ENCODE assay signal across 17 cellular contexts in the genomic region with DNA sequence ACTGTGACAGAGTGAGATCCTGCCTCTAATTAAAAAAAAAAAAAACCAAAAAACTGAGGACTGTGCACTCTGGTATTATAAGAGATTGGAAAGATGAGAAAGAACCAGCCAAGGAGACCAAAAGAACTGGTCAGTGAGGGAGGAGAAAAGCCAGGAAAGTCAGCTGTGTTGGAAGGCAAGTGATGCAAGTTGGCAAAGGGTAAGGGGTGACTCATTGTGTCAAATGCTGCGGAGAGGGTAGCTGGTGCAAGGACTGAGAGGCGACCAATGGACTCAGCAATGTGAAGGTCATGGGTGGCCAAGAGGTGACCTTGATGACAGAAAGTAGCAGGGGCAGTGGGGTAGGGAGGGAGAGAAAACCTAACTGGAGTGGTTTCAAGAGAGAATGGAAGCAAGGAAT. TPM values are rescaled to one million over a fixed set of nuclear protein-coding genes. Genes with fewer than 3 reads are reported as not detected.
DNase-seq lines count a peak whose midpoint lies in the region; ATAC-seq, FAIRE-seq and TF ChIP-seq lines count a peak whose summit lies in the region.
"Had no signal": no experiment of that assay in that cellular context is flagged by ENCODE, and none has a peak within 500 bp of the region (broad histone marks: within the 10 kb centered on the region; RNA-seq: fewer than 3 reads in every experiment).

No MANE protein-coding gene starts in this region.

- H2BK5ac ChIP-seq in mesenchymal stem cell (ENCODE audit: low read depth, low read length, poor library complexity, severe bottlenecking) = no peak overlapping the region

- H3K27ac Mint-ChIP-seq in stimulated activated naive B cell treated with anti-CD40 and anti-IgM and Interleukin-4, amounts not matched to agents 10 μg/mL and 1 μg/mL and 100 μg/mL, for 72 hours = no peak overlapping the region
- H3K27ac Mint-ChIP-seq: activated T-helper 2 cell treated with anti-CD3 and anti-CD28 coated beads, Interferon-gamma antibody, Interleukin-2, Interleukin-4, amounts not matched to agents 10 μg/mL and 5 μg/mL and 100 μg/mL, durations not matched to agents 14 hours and 24 hours and 36 hours; naive B cell had no signal

- no peaks in the 10 kb centered on the region for H3K9me3 Mint-ChIP-seq in stimulated activated naive B cell treated with anti-CD40 and anti-IgM and Interleukin-4, amounts not matched to agents 10 μg/mL and 1 μg/mL and 100 μg/mL, for 72 hours
- H3K9me3 Mint-ChIP-seq: activated T-helper 2 cell treated with anti-CD3 and anti-CD28 coated beads, Interferon-gamma antibody, Interleukin-2, Interleukin-4, amounts not matched to agents 10 μg/mL and 5 μg/mL and 100 μg/mL, durations not matched to agents 14 hours and 24 hours and 36 hours had no signal

- no peaks in the 10 kb centered on the region for H3K4me1 Mint-ChIP-seq in stimulated activated naive B cell treated with anti-CD40 and anti-IgM and Interleukin-4, amounts not matched to agents 10 μg/mL and 1 μg/mL and 100 μg/mL, for 72 hours
- H3K4me1 Mint-ChIP-seq: naive B cell had no signal

- no peak overlapping the region for H3K4ac ChIP-seq in mesenchymal stem cell (ENCODE audit: low read depth in 1 of 2, low read length in 2 of 2)

- intact Hi-C loops in esophagus squamous epithelium (cut with DNase I) = no loop called here

- H3K79me1 ChIP-seq in mesenchymal stem cell (replicated peaks; ENCODE audit: low read length, poor library complexity, severe bottlenecking) = no peaks in the 10 kb centered on the region

- no peak overlapping the region for H3K18ac ChIP-seq in mesenchymal stem cell (ENCODE audit: low read depth in 1 of 2, low read length in 2 of 2)

- no peaks in the 10 kb centered on the region for H3K36me3 Mint-ChIP-seq in stimulated activated naive B cell treated with anti-CD40 and anti-IgM and Interleukin-4, amounts not matched to agents 10 μg/mL and 1 μg/mL and 100 μg/mL, for 72 hours
- H3K36me3 Mint-ChIP-seq: naive B cell had no signal

- H4K8ac ChIP-seq in mesenchymal stem cell (ENCODE audit: low read length) = no peak overlapping the region

- no peak for ATAC-seq in stimulated activated naive B cell treated with anti-CD40 and anti-IgM and Interleukin-4, amounts not matched to agents 10 μg/mL and 1 μg/mL and 100 μg/mL, for 72 hours (replicated peaks)

- no peak overlapping the region for H3K4me3 ChIP-seq in choroid plexus epithelial cell (ENCODE audit: low read depth, low read length)
- no peak overlapping the region for H3K4me3 ChIP-seq in mesenchymal stem cell (ENCODE audit: insufficient read depth in 1 of 2, low read depth in 1 of 2, low read length in 2 of 2)
- no peak overlapping the region for H3K4me3 ChIP-seq in small intestine (ENCODE audit: low read depth in 1 of 2, low read length in 2 of 2)
- no peak overlapping the region for H3K4me3 ChIP-seq in esophagus squamous epithelium
- H3K4me3 ChIP-seq: thyroid gland had no signal

- no peaks in the 10 kb centered on the region for H3K27me3 ChIP-seq in mesenchymal stem cell (ENCODE audit: control insufficient read depth in 1 of 2, insufficient read depth in 1 of 2, low read length in 2 of 2)
- no peaks in the 10 kb centered on the region for H3K27me3 ChIP-seq in small intestine (ENCODE audit: control insufficient read depth in 2 of 2, insufficient read depth in 2 of 2, low read length in 2 of 2)
- no peaks in the 10 kb centered on the region for H3K27me3 ChIP-seq in esophagus squamous epithelium
- H3K27me3 ChIP-seq: thyroid gland had no signal

- DNase-seq in Daoy (ENCODE audit: low read depth) = peak; percentile 14
- DNase-seq in LHCN-M2 (ENCODE audit: low read depth) = peak; percentile 71
- peak; percentile 50 for DNase-seq in choroid plexus epithelial cell (ENCODE audit: low read depth)
- peak; percentile 8 for DNase-seq in mesenchymal stem cell
- DNase-seq in stimulated activated naive B cell treated with anti-CD40 and anti-IgM and Interleukin-4, amounts not matched to agents 10 μg/mL and 1 μg/mL and 100 μg/mL, for 72 hours = no peak
- DNase-seq in small intestine = no peak
- no peak for DNase-seq in iPS-NIHi11 (ENCODE audit: low spot score)
- no peak for DNase-seq in esophagus squamous epithelium (lab: John Stamatoyannopoulos, UW)
- DNase-seq: DND-41; head of caudate nucleus; naive B cell; NCI-H1048; stimulated activated CD4-positive, alpha-beta T cell treated with anti-CD3 and anti-CD28 coated beads, Interleukin-1b, Interleukin-23, amount 100 ng/mL, for 48 hours; thyroid gland had no signal

- H3K27me3 Mint-ChIP-seq in stimulated activated naive B cell treated with anti-CD40 and anti-IgM and Interleukin-4, amounts not matched to agents 10 μg/mL and 1 μg/mL and 100 μg/mL, for 72 hours = no peaks in the 10 kb centered on the region

- peaks cover 0 to 73% of the 10 kb centered on the region in 2 experiments for H3K36me3 ChIP-seq in mesenchymal stem cell (ENCODE audit: control insufficient read depth in 1 of 2, insufficient read depth in 2 of 2, low read depth in 1 of 2, low read length in 2 of 2)
- H3K36me3 ChIP-seq in small intestine (ENCODE audit: control insufficient read depth in 2 of 2, insufficient read depth in 2 of 2, low read length in 2 of 2) = peaks cover 0 to 3% of the 10 kb centered on the region in 2 donors
- peaks cover 0 to 69% (median 6%) of the 10 kb centered on the region in 3 donors for H3K36me3 ChIP-seq in esophagus squamous epithelium
- H3K36me3 ChIP-seq: thyroid gland had no signal

- H3K27ac ChIP-seq in mesenchymal stem cell (ENCODE audit: low read length, poor library complexity, severe bottlenecking) (no peak overlapping the region), small intestine (ENCODE audit: low read depth in 1 of 2, low read length in 1 of 2) (no peak overlapping the region), esophagus squamous epithelium (no peak overlapping the region)
- H3K27ac ChIP-seq: thyroid gland, VCaP had no signal

- H3K4me1 ChIP-seq in mesenchymal stem cell (ENCODE audit: control insufficient read depth, insufficient read depth, low read depth, low read length) (peaks cover 2% of the 10 kb centered on the region), small intestine (ENCODE audit: control insufficient read depth in 2 of 2, insufficient read depth in 1 of 2, low read depth in 1 of 2, low read length in 1 of 2) (peaks cover 0 to 2% of the 10 kb centered on the region in 2 donors), esophagus squamous epithelium (peaks cover 0 to 41% (median 3%) of the 10 kb centered on the region in 3 donors)
- H3K4me1 ChIP-seq: thyroid gland had no signal

- H3K14ac ChIP-seq in mesenchymal stem cell (ENCODE audit: low read length in 2 of 2) = no peak overlapping the region

- peak overlapping the region; percentile 2 for H3K9ac ChIP-seq in mesenchymal stem cell (ENCODE audit: low read length)

- H2AK5ac ChIP-seq in mesenchymal stem cell (ENCODE audit: low read length, severe bottlenecking) = no peak overlapping the region

- 80% methylated on average over 2 of the region's 2 CpGs for WGBS in mesenchymal stem cell
- 77 to 86% (median 78%) methylated on average over 2 of the region's 2 CpGs for WGBS in small intestine, 3 donors
- WGBS in esophagus squamous epithelium, 2 donors = 56 to 63% methylated on average over 2 of the region's 2 CpGs

- no peak overlapping the region for H4K91ac ChIP-seq in mesenchymal stem cell (ENCODE audit: low read length)

- H3K4me3 Mint-ChIP-seq in stimulated activated naive B cell treated with anti-CD40 and anti-IgM and Interleukin-4, amounts not matched to agents 10 μg/mL and 1 μg/mL and 100 μg/mL, for 72 hours = no peak overlapping the region

- H2AFZ ChIP-seq in mesenchymal stem cell (ENCODE audit: low read depth, low read length) = no peak overlapping the region

- TF ChIP-seq POLR2A in esophagus squamous epithelium (IDR thresholded peaks at IDR 0.05) = no peak

- no peak overlapping the region for H2BK120ac ChIP-seq in mesenchymal stem cell (ENCODE audit: low read depth, low read length)

- H3K9me3 ChIP-seq in mesenchymal stem cell (ENCODE audit: control insufficient read depth, low read length) = no peaks in the 10 kb centered on the region
- H3K9me3 ChIP-seq in small intestine (ENCODE audit: control insufficient read depth, low read depth) = no peaks in the 10 kb centered on the region
- H3K9me3 ChIP-seq in esophagus squamous epithelium = no peaks in the 10 kb centered on the region
- H3K9me3 ChIP-seq: thyroid gland had no signal

- H2BK15ac ChIP-seq in mesenchymal stem cell (ENCODE audit: low read depth, poor library complexity, severe bottlenecking) = no peak overlapping the region

- no peak overlapping the region for H3K4me2 ChIP-seq in mesenchymal stem cell (ENCODE audit: low read length, poor library complexity, severe bottlenecking)

- H2BK12ac ChIP-seq in mesenchymal stem cell (ENCODE audit: low read length in 2 of 2) = no peak overlapping the region

- TF ChIP-seq CTCF in choroid plexus epithelial cell (conservative IDR thresholded peaks at IDR 0.05; ENCODE audit: low read depth, low read length) (no peak), esophagus squamous epithelium (IDR thresholded peaks at IDR 0.05) (no peak)

- no peak overlapping the region for H3K23ac ChIP-seq in mesenchymal stem cell (ENCODE audit: low read length in 2 of 2)

- FAIRE-seq in small intestine (lab: Jason Lieb, UNC) = no peak
- FAIRE-seq: HTR-8/SVneo had no signal

RNA-seq across cellular contexts. Expression of gene LRRN4, which starts 27.4 kb away (rescaled TPM):
- total RNA-seq in Daoy (2014; rRNA removed; shearing (Covaris generic)) = 0.15 and 0.86 TPM in 2 replicates
- total RNA-seq in LHCN-M2 (2014; rRNA removed) (not detected in 2 replicates), esophagus squamous epithelium (under 1 TPM in 1 of 4 donors, not detected in 3; 0.19 TPM)
- not detected for polyA plus RNA-seq in LHCN-M2 (2012)
- 17.1 TPM for polyA plus RNA-seq in mesenchymal stem cell (2013, experiment 1 of 2)
- polyA plus RNA-seq in mesenchymal stem cell (2013, experiment 2 of 2) = 15.9 TPM
- under 1 TPM in 1 of 3 donors, not detected in 2; 0.06 TPM for polyA plus RNA-seq in small intestine
- total RNA-seq: activated T-helper 2 cell treated with anti-CD3 and anti-CD28 coated beads, Interferon-gamma antibody, Interleukin-2, Interleukin-4, amounts not matched to agents 10 μg/mL and 5 μg/mL and 100 μg/mL, durations not matched to agents 14 hours and 24 hours and 36 hours; thyroid gland had no signal

RNA-seq across cellular contexts. Expression of gene FERMT1, which starts 41.6 kb away (rescaled TPM):
- 4.6 and 5.7 TPM in 2 replicates for total RNA-seq in Daoy (2014; rRNA removed; shearing (Covaris generic))
- total RNA-seq in LHCN-M2 (2014; rRNA removed) = 6.1 and 8.3 TPM in 2 replicates
- polyA plus RNA-seq in LHCN-M2 (2012) = 1.7 TPM
- 2.3 TPM for polyA plus RNA-seq in mesenchymal stem cell (2013, experiment 1 of 2)
- 3.5 TPM for polyA plus RNA-seq in mesenchymal stem cell (2013, experiment 2 of 2)
- 10 to 100 TPM in 1 of 3 donors, 1 to 10 TPM in 2; 3.2 to 25.2 (median 7.4) TPM for polyA plus RNA-seq in small intestine
- total RNA-seq in esophagus squamous epithelium = 10 to 100 TPM; 19.3 to 53.5 (median 25.8) TPM

Comparison
In these comparisons a context has a peak if more than half of its experiments do, and no peak if none do; other contexts are left out.
1. DNase-seq: peak in Daoy (single experiment), LHCN-M2 (single experiment), choroid plexus epithelial cell (single experiment) and mesenchymal stem cell (single experiment); none in stimulated activated naive B cell treated with anti-CD40 and anti-IgM and Interleukin-4, amounts not matched to agents 10 μg/mL and 1 μg/mL and 100 μg/mL, for 72 hours (single experiment), small intestine (single experiment), iPS-NIHi11 (single experiment) and esophagus squamous epithelium (single experiment).